9 cellular contexts compared by ENCODE assay signal in the genomic region with DNA sequence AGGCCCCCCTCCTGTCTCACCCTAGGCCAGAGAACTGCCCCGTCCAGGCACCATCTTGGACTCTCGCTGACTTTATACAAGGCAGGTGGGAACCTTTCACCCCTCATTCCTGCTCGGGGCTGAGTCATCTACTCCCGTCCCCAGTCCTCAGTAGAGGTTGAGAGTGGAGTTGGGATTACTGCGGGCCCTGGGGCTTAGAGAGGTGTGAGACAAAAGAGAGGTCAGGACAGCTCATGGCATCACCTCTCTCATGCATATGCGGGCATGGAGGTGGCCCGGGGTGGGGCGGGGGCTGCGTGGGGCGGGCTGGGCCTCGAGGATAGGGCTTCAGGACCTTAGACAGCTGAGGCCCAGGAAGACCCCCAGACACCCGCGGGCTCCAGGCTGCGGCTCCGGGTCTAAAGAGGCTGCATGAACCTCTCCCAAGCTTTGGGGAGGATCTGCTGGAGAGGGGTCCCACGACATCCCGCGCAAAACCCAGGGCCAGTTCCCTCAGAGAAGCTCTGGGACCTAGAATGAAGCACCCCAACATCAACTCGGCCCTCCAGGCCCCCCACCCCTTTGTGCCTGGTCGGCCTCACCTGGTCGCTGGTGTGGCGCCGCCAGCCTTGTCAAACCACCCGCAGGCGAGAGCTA. TPM values are rescaled to one million over a fixed set of nuclear protein-coding genes. Genes with fewer than 3 reads are reported as not detected.
A peak's percentile ranks its signal among the peaks of the same experiment; 100 is the strongest.
DNase-seq lines count a peak whose midpoint lies in the region; ATAC-seq, FAIRE-seq and TF ChIP-seq lines count a peak whose summit lies in the region.
"Had no signal": no experiment of that assay in that cellular context is flagged by ENCODE, and none has a peak within 500 bp of the region (broad histone marks: within the 10 kb centered on the region; RNA-seq: fewer than 3 reads in every experiment).

No MANE protein-coding gene starts in this region.

- H3K27me3 ChIP-seq in bronchial epithelial cell (ENCODE audit: control insufficient read depth, insufficient read depth, low read length) = no peaks in the 10 kb centered on the region
- H3K27me3 ChIP-seq in mononuclear cell (ENCODE audit: insufficient read depth, low read length) = no peaks in the 10 kb centered on the region

- peak overlapping the region; percentile 99; the same call in 1 of the 2 replicates for H3K27ac Mint-ChIP-seq in HFFc6

- H3K9me3 ChIP-seq in mononuclear cell (ENCODE audit: low read depth, low read length) = no peaks in the 10 kb centered on the region

- no peak for FAIRE-seq in bronchial epithelial cell (lab: Jason Lieb, UNC)
- FAIRE-seq: islet of Langerhans had no signal

- H3K4me1 Mint-ChIP-seq in HFFc6 (ENCODE audit: low read depth) = peaks cover 34% of the 10 kb centered on the region

- H3K27ac ChIP-seq in 22Rv1 = peak overlapping the region; percentile 90

- H3K36me3 Mint-ChIP-seq in HFFc6 (ENCODE audit: low read depth) = peaks cover 7% of the 10 kb centered on the region; the same call in 1 of the 2 replicates

- H3K9me3 Mint-ChIP-seq in HFFc6 = no peaks in the 10 kb centered on the region

- DNase-seq in HFFc6 = no peak
- DNase-seq in bronchial epithelial cell (ENCODE audit: low read depth) = no peak
- DNase-seq in cerebellar cortex (ENCODE audit: low spot score) = no peak
- DNase-seq in SIG-M5 (lab: John Stamatoyannopoulos, UW) = no peak

- H3K4me3 ChIP-seq in bronchial epithelial cell (ENCODE audit: low read depth, low read length) (peak overlapping the region; percentile 54), mononuclear cell (ENCODE audit: low read length) (peak overlapping the region; percentile 81)

- H3K27me3 Mint-ChIP-seq in HFFc6 (ENCODE audit: insufficient read depth) = peaks cover 10% of the 10 kb centered on the region

- ATAC-seq in GM19035 (IDR thresholded peaks at IDR 0.05; ENCODE audit: unreplicated experiment) = no peak
- ATAC-seq in GM18519 (IDR thresholded peaks at IDR 0.05; ENCODE audit: low FRiP score, unreplicated experiment) = no peak

- peaks cover 4% of the 10 kb centered on the region for H3K36me3 ChIP-seq in bronchial epithelial cell (ENCODE audit: control insufficient read depth, insufficient read depth, low read length)

- TF ChIP-seq CTCF in 22Rv1 (IDR thresholded peaks at IDR 0.05) (no peak), HFFc6 (IDR thresholded peaks at IDR 0.05) (no peak), bronchial epithelial cell (IDR thresholded peaks at IDR 0.05; ENCODE audit: insufficient read depth, low read length, severe bottlenecking) (no peak)

- peak overlapping the region; percentile 97 for H3K4me3 Mint-ChIP-seq in HFFc6

- H3K4me1 ChIP-seq in mononuclear cell (ENCODE audit: insufficient read depth, low read length) = peaks cover 34% of the 10 kb centered on the region

RNA-seq across cellular contexts. Expression of a gene that starts 0.3 kb away (rescaled TPM):
- total RNA-seq in HFFc6 (2021; fragmentation: NEBNext Ultra II Directional; extraction: Animal tissue kit (Norgen Biotek cat#: 25700)) = 1 to 10 TPM; 1.1 to 1.9 (median 1.2) TPM
- total RNA-seq in bronchial epithelial cell = 0.13 and 0.26 TPM in 2 replicates
- 0.21 TPM for total RNA-seq in mononuclear cell

RNA-seq across cellular contexts. Expression of a gene that starts 0.4 kb away (rescaled TPM):
- total RNA-seq in HFFc6 (2021; fragmentation: NEBNext Ultra II Directional; extraction: Animal tissue kit (Norgen Biotek cat#: 25700)) = 10 to 100 TPM; 44.1 to 57.4 (median 50.5) TPM
- total RNA-seq in bronchial epithelial cell (14.0 and 16.1 TPM in 2 replicates), mononuclear cell (28.4 TPM)

RNA-seq across cellular contexts. Expression of a gene that starts 31.0 kb away (rescaled TPM):
- total RNA-seq in HFFc6 (2021; fragmentation: NEBNext Ultra II Directional; extraction: Animal tissue kit (Norgen Biotek cat#: 25700)) = 10 to 100 TPM; 66.8 to 80.5 (median 74.6) TPM
- total RNA-seq in bronchial epithelial cell (30.0 and 36.5 TPM in 2 replicates), mononuclear cell (8.1 TPM)

RNA-seq across cellular contexts. Expression of a gene that starts 31.2 kb away (rescaled TPM):
- 10 to 100 TPM; 14.5 to 21.1 (median 19.9) TPM for total RNA-seq in HFFc6 (2021; fragmentation: NEBNext Ultra II Directional; extraction: Animal tissue kit (Norgen Biotek cat#: 25700))
- total RNA-seq in bronchial epithelial cell (1.6 and 4.0 TPM in 2 replicates), mononuclear cell (0.42 TPM)

RNA-seq across cellular contexts. Expression of a gene that starts 43.3 kb away (rescaled TPM):
- 1 to 10 TPM; 5.7 to 9.5 (median 7.0) TPM for total RNA-seq in HFFc6 (2021; fragmentation: NEBNext Ultra II Directional; extraction: Animal tissue kit (Norgen Biotek cat#: 25700))
- total RNA-seq in bronchial epithelial cell (7.9 and 14.7 TPM in 2 replicates), mononuclear cell (2.0 TPM)
